22 cellular contexts compared by ENCODE assay signal in the genomic region with DNA sequence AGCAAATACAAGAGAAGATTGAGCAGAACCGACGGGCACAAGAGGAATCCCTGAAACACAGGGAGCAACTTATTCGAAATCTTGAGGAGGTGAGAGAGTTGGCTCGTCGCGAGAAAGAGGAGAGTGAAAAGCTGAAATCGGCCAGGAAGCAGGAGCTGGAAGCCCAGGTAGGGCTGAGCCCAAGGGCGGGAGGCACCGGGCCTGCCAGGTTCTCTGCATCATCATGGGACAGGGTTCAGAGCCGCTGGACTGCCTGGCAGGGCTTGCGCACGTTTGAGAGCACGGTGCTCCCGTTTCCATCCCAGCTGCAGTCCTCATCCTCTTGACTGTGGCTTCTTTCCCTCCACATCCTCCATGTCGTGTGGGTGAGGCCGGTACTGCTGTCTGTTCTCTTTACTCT. TPM values are rescaled to one million over a fixed set of nuclear protein-coding genes. Genes with fewer than 3 reads are reported as not detected.
A peak's percentile ranks its signal among the peaks of the same experiment; 100 is the strongest.
DNase-seq lines count a peak whose midpoint lies in the region; ATAC-seq, FAIRE-seq and TF ChIP-seq lines count a peak whose summit lies in the region.
"Had no signal": no experiment of that assay in that cellular context is flagged by ENCODE, and none has a peak within 500 bp of the region (broad histone marks: within the 10 kb centered on the region; RNA-seq: fewer than 3 reads in every experiment).

No MANE protein-coding gene starts in this region.

- H3K79me2 ChIP-seq in HepG2 (ENCODE audit: insufficient read depth, low read length) (no peaks in the 10 kb centered on the region), smooth muscle cell (ENCODE audit: low read depth) (no peaks in the 10 kb centered on the region)

- peaks cover 32% of the 10 kb centered on the region for H3K36me3 Mint-ChIP-seq in memory B cell

- H3K9ac ChIP-seq in HepG2 (ENCODE audit: insufficient read depth, low read depth, low read length) (no peak overlapping the region), smooth muscle cell (ENCODE audit: low read depth) (no peak overlapping the region)
- H3K9ac ChIP-seq: BLaER1, GM23248 had no signal

- FAIRE-seq in HepG2 (lab: Jason Lieb, UNC), result no peak
- FAIRE-seq: A204.1, D721Med had no signal

- H3K9me3 Mint-ChIP-seq in memory B cell, result no peaks in the 10 kb centered on the region
- H3K9me3 Mint-ChIP-seq: CD4-positive, alpha-beta T cell had no signal

- H3K9me3 ChIP-seq in HepG2 (ENCODE audit: low read length) (no peaks in the 10 kb centered on the region), right lobe of liver (no peaks in the 10 kb centered on the region), suprapubic skin (no peaks in the 10 kb centered on the region), smooth muscle cell (replicated peaks; ENCODE audit: low read depth) (no peaks in the 10 kb centered on the region)
- H3K9me3 ChIP-seq: BLaER1, MG63 had no signal

- TF ChIP-seq EP300 in HepG2 (IDR thresholded peaks at IDR 0.05; ENCODE audit: low read depth in 2 of 2, low read length in 2 of 2), result no peak
- no peak for TF ChIP-seq EP300 in HepG2 (CRISPR knock-in tag; IDR thresholded peaks at IDR 0.05; ENCODE audit: borderline replicate concordance)
- TF ChIP-seq EP300 in suprapubic skin (IDR thresholded peaks at IDR 0.05), result no peak

- TF ChIP-seq CTCF in HepG2 (CRISPR knock-in tag; IDR thresholded peaks at IDR 0.05) (no peak), right lobe of liver (IDR thresholded peaks at IDR 0.05) (no peak), VCaP (conservative IDR thresholded peaks at IDR 0.05) (no peak), suprapubic skin (IDR thresholded peaks at IDR 0.05) (no peak), smooth muscle cell (IDR thresholded peaks at IDR 0.05; ENCODE audit: borderline replicate concordance, insufficient read depth, poor library complexity, severe bottlenecking) (no peak)

- ATAC-seq in HepG2, result no peak
- no peak for ATAC-seq in right lobe of liver
- ATAC-seq in memory B cell (ENCODE audit: low read depth), result no peak
- ATAC-seq: PC-3 had no signal

- TF ChIP-seq RAD21 in HepG2 (CRISPR knock-in tag; IDR thresholded peaks at IDR 0.05), result no peak

- H3K27ac Mint-ChIP-seq in memory B cell, result peak overlapping the region; percentile 25
- H3K27ac Mint-ChIP-seq: CD4-positive, alpha-beta T cell had no signal

- H3K4me1 Mint-ChIP-seq in memory B cell, result no peaks in the 10 kb centered on the region

- CTCF ChIA-PET in HepG2 (lab: Yijun Ruan, JAX; ENCODE audit: low intra/inter-chr PET ratio, low total read pairs), result no interaction called here

- no peaks in the 10 kb centered on the region for H3K27me3 Mint-ChIP-seq in memory B cell
- H3K27me3 Mint-ChIP-seq: CD4-positive, alpha-beta T cell had no signal

- no peaks in the 10 kb centered on the region for H4K20me1 ChIP-seq in HepG2 (ENCODE audit: insufficient read depth, low read length)
- H4K20me1 ChIP-seq in smooth muscle cell (ENCODE audit: low read depth), result no peaks in the 10 kb centered on the region

- H3K27ac ChIP-seq in HepG2 (ENCODE audit: extremely low read length, insufficient read depth, low read length) (no peak overlapping the region), right lobe of liver (no peak overlapping the region), VCaP (peak overlapping the region; percentile 49), suprapubic skin (peak overlapping the region; percentile 68), smooth muscle cell (ENCODE audit: low read depth) (no peak overlapping the region)
- H3K27ac ChIP-seq: BLaER1, GM23248 had no signal

- POLR2A ChIA-PET in HepG2 (lab: Yijun Ruan, JAX), result no interaction called here

- TF ChIP-seq POLR2A in HepG2 (IDR thresholded peaks at IDR 0.05; ENCODE audit: insufficient read depth in 1 of 2, low read depth in 2 of 2, low read length in 2 of 2), result no peak
- TF ChIP-seq POLR2A in right lobe of liver (IDR thresholded peaks at IDR 0.05), result no peak
- TF ChIP-seq POLR2A in suprapubic skin (IDR thresholded peaks at IDR 0.05), result no peak

- H3F3A ChIP-seq in smooth muscle cell (ENCODE audit: low read depth), result no peaks in the 10 kb centered on the region

- H3K36me3 ChIP-seq in HepG2 (replicated peaks in 1 of 2; ENCODE audit: control insufficient read depth in 1 of 2, insufficient read depth in 2 of 2, low read length in 2 of 2) (peaks cover 22 to 62% of the 10 kb centered on the region in 2 experiments), right lobe of liver (peaks cover 0 to 43% (median 12%) of the 10 kb centered on the region in 4 donors), suprapubic skin (peaks cover 97% of the 10 kb centered on the region), smooth muscle cell (ENCODE audit: low read depth) (peaks cover 4% of the 10 kb centered on the region)

- intact Hi-C loops in HepG2 (cut with micrococcal nuclease; ENCODE audit: unreplicated experiment), result no loop called here
- intact Hi-C loops in right lobe of liver (cut with DNase I), result no loop called here

- H2AFZ ChIP-seq in HepG2 (ENCODE audit: low read length) (no peak overlapping the region), smooth muscle cell (ENCODE audit: low read depth) (no peak overlapping the region)
- H2AFZ ChIP-seq: GM23248 had no signal

- H3K4me1 ChIP-seq in HepG2 (ENCODE audit: insufficient read depth, low read length) (peaks cover 8% of the 10 kb centered on the region), right lobe of liver (peaks cover 0 to 11% (median 3%) of the 10 kb centered on the region in 4 donors), suprapubic skin (peaks cover 13% of the 10 kb centered on the region), smooth muscle cell (ENCODE audit: low read depth) (no peaks in the 10 kb centered on the region)
- H3K4me1 ChIP-seq: BLaER1 had no signal

- 93% methylated on average over 13 of the region's 16 CpGs for WGBS in HepG2 (ENCODE audit: low lambda C conversion rate)
- WGBS in right lobe of liver (ENCODE audit: insufficient coverage, low coverage, low lambda C conversion rate, missing lambda C conversion rate), result 86% methylated on average over 9 of the region's 16 CpGs
- WGBS in suprapubic skin, result 53% methylated on average over 14 of the region's 16 CpGs
- 95% methylated on average over 16 of the region's 16 CpGs for WGBS in smooth muscle cell (ENCODE audit: low lambda C conversion rate)

- in situ Hi-C loops in HepG2 (cut with HindIII; ENCODE audit: extremely low pct_ligation_motif_present, low pct_unique_long_range_greater_than_20kb), result no loop called here

- no peak overlapping the region for H3K4me3 Mint-ChIP-seq in memory B cell
- H3K4me3 Mint-ChIP-seq: CD4-positive, alpha-beta T cell had no signal

- H3K27me3 ChIP-seq in HepG2 (ENCODE audit: control insufficient read depth in 1 of 2, insufficient read depth in 2 of 2, low read length in 2 of 2) (no peaks in the 10 kb centered on the region), right lobe of liver (no peaks in the 10 kb centered on the region), suprapubic skin (no peaks in the 10 kb centered on the region), smooth muscle cell (ENCODE audit: low read depth) (no peaks in the 10 kb centered on the region)
- H3K27me3 ChIP-seq: BLaER1, MG63 had no signal

- no peak overlapping the region for H3K4me2 ChIP-seq in HepG2 (ENCODE audit: low read depth, low read length)
- no peak overlapping the region for H3K4me2 ChIP-seq in smooth muscle cell
- H3K4me2 ChIP-seq: BLaER1 had no signal

- DNase-seq in HepG2 (ENCODE audit: low spot score) (no peak), right lobe of liver (no peak), memory B cell (ENCODE audit: low spot score in 2 of 2) (no peak), suprapubic skin (ENCODE audit: low spot score in 2 of 2) (no peak), NCI-H2081 treated with DMSO at 0.1 percent for 48 hours (lab: John Stamatoyannopoulos, UW) (no peak), smooth muscle cell (lab: John Stamatoyannopoulos, UW; ENCODE audit: unreplicated experiment) (no peak)
- DNase-seq: CD4-positive, alpha-beta T cell; GM23248; H7; KBM-7; MG63; NCI-H1105 treated with DMSO at 0.1 percent for 48 hours; NCI-H146; NCI-H1930; NCI-H446; NCI-H524 treated with DMSO at 0.1 percent for 48 hours; NCI-H774; PC-3 had no signal

- H3K4me3 ChIP-seq in HepG2 (replicated peaks in 1 of 3; ENCODE audit: insufficient read depth in 1 of 3, low read depth in 2 of 3, low read length in 3 of 3) (no peak overlapping the region), right lobe of liver (no peak overlapping the region), suprapubic skin (no peak overlapping the region), smooth muscle cell (no peak overlapping the region)
- H3K4me3 ChIP-seq: BLaER1, GM23248, MG63 had no signal

- no TSS peak for BruUV-seq in HepG2 (replicated peaks; lab: Mats Ljungman, UMichigan)

RNA-seq across cellular contexts. Expression of gene TCHP, which starts 14.4 kb away (rescaled TPM):
- total RNA-seq in HepG2 (2016; rRNA removed; fragmentation: Illumina TruSeq; extraction: Trizol) (10.4 and 12.2 TPM in 2 replicates), right lobe of liver (1 to 10 TPM; 4.9 to 8.8 (median 6.8) TPM), suprapubic skin (10 to 100 TPM; 22.6 to 96.4 (median 36.6) TPM), smooth muscle cell (4.2 and 6.6 TPM in 2 replicates)
- total RNA-seq in HepG2 (2016; cell fraction: cytosol; rRNA removed; fragmentation: Illumina TruSeq; extraction: Trizol; ENCODE audit: low read depth), result 2.5 and 2.6 TPM in 2 replicates
- total RNA-seq in HepG2 (2016; cell fraction: insoluble cytoplasmic fraction; rRNA removed; fragmentation: Illumina TruSeq; extraction: Trizol), result 8.5 and 11.7 TPM in 2 replicates
- total RNA-seq in HepG2 (2016; cell fraction: membrane; rRNA removed; fragmentation: Illumina TruSeq; extraction: Trizol), result 5.2 and 5.6 TPM in 2 replicates
- total RNA-seq in HepG2 (2016; cell fraction: nucleus; rRNA removed; fragmentation: Illumina TruSeq; extraction: Trizol), result 12.5 and 13.8 TPM in 2 replicates
- polyA plus RNA-seq in HepG2 (2011; rRNA removed) (6.3 and 6.7 TPM in 2 replicates), smooth muscle cell (7.7 and 7.8 TPM in 2 replicates)
- 4.3 and 5.7 TPM in 2 replicates for polyA plus RNA-seq in HepG2 (2011; cell fraction: cytosol; rRNA removed)
- polyA plus RNA-seq in HepG2 (2011; cell fraction: nucleus; rRNA removed), result 32.3 and 36.3 TPM in 2 replicates
- polyA plus RNA-seq in HepG2 (2012), result 7.6 and 9.7 TPM in 2 replicates
- polyA plus RNA-seq in HepG2 (2016; cell fraction: cytosol; fragmentation: Illumina TruSeq; extraction: Trizol; ENCODE audit: low read depth), result 1.2 and 1.4 TPM in 2 replicates
- 11.8 and 12.5 TPM in 2 replicates for polyA plus RNA-seq in HepG2 (2016; cell fraction: insoluble cytoplasmic fraction; fragmentation: Illumina TruSeq; extraction: Trizol; ENCODE audit: low read depth)
- polyA plus RNA-seq in HepG2 (2016; cell fraction: membrane; fragmentation: Illumina TruSeq; extraction: Trizol; ENCODE audit: low read depth), result 3.1 and 3.4 TPM in 2 replicates
- polyA plus RNA-seq in HepG2 (2016; cell fraction: nucleus; fragmentation: Illumina TruSeq; extraction: Trizol; ENCODE audit: insufficient read depth, low read depth), result 29.5 and 29.6 TPM in 2 replicates
- 5.0 and 14.9 TPM in 2 replicates for polyA minus RNA-seq in HepG2 (2011; rRNA and poly(A)+ RNA removed; ENCODE audit: low replicate concordance)
- 1.4 and 1.7 TPM in 2 replicates for polyA minus RNA-seq in HepG2 (2011; cell fraction: cytosol; rRNA and poly(A)+ RNA removed)
- polyA minus RNA-seq in HepG2 (2011; cell fraction: nucleus; rRNA and poly(A)+ RNA removed), result 11.3 and 11.8 TPM in 2 replicates

RNA-seq across cellular contexts. Expression of gene GLTP, which starts 34.1 kb away (rescaled TPM):
- total RNA-seq in HepG2 (2016; rRNA removed; fragmentation: Illumina TruSeq; extraction: Trizol), result 12.9 and 13.0 TPM in 2 replicates
- 14.4 and 15.2 TPM in 2 replicates for total RNA-seq in HepG2 (2016; cell fraction: cytosol; rRNA removed; fragmentation: Illumina TruSeq; extraction: Trizol; ENCODE audit: low read depth)
- total RNA-seq in HepG2 (2016; cell fraction: insoluble cytoplasmic fraction; rRNA removed; fragmentation: Illumina TruSeq; extraction: Trizol), result 12.4 and 12.7 TPM in 2 replicates
- total RNA-seq in HepG2 (2016; cell fraction: membrane; rRNA removed; fragmentation: Illumina TruSeq; extraction: Trizol), result 34.8 and 35.0 TPM in 2 replicates
- total RNA-seq in HepG2 (2016; cell fraction: nucleus; rRNA removed; fragmentation: Illumina TruSeq; extraction: Trizol), result 4.4 and 5.2 TPM in 2 replicates
- polyA plus RNA-seq in HepG2 (2011; rRNA removed), result 10.7 and 11.5 TPM in 2 replicates
- 10.9 and 11.5 TPM in 2 replicates for polyA plus RNA-seq in HepG2 (2011; cell fraction: cytosol; rRNA removed)
- polyA plus RNA-seq in HepG2 (2011; cell fraction: nucleus; rRNA removed), result 3.4 and 4.3 TPM in 2 replicates
- polyA plus RNA-seq in HepG2 (2012), result 12.3 and 13.7 TPM in 2 replicates
- 20.7 and 21.8 TPM in 2 replicates for polyA plus RNA-seq in HepG2 (2016; cell fraction: cytosol; fragmentation: Illumina TruSeq; extraction: Trizol; ENCODE audit: low read depth)
- polyA plus RNA-seq in HepG2 (2016; cell fraction: insoluble cytoplasmic fraction; fragmentation: Illumina TruSeq; extraction: Trizol; ENCODE audit: low read depth), result 17.9 TPM in 2 replicates
- 36.8 and 38.1 TPM in 2 replicates for polyA plus RNA-seq in HepG2 (2016; cell fraction: membrane; fragmentation: Illumina TruSeq; extraction: Trizol; ENCODE audit: low read depth)
- polyA plus RNA-seq in HepG2 (2016; cell fraction: nucleus; fragmentation: Illumina TruSeq; extraction: Trizol; ENCODE audit: insufficient read depth, low read depth), result 10.2 and 10.4 TPM in 2 replicates
- 25.4 and 50.4 TPM in 2 replicates for polyA minus RNA-seq in HepG2 (2011; rRNA and poly(A)+ RNA removed; ENCODE audit: low replicate concordance)
- polyA minus RNA-seq in HepG2 (2011; cell fraction: cytosol; rRNA and poly(A)+ RNA removed), result 16.7 and 19.5 TPM in 2 replicates
- 2.4 and 3.9 TPM in 2 replicates for polyA minus RNA-seq in HepG2 (2011; cell fraction: nucleus; rRNA and poly(A)+ RNA removed)
- 10 to 100 TPM in 5 of 6 experiments, 1 to 10 TPM in 1; 9.8 to 20.8 (median 13.6) TPM for total RNA-seq in right lobe of liver
- total RNA-seq in suprapubic skin, result 100 to 1,000 TPM; 207 to 654 (median 526) TPM
- total RNA-seq in smooth muscle cell, result 46.9 and 63.5 TPM in 2 replicates
- 38.1 and 43.4 TPM in 2 replicates for polyA plus RNA-seq in smooth muscle cell

Comparison
In these comparisons a context has a peak if more than half of its experiments do, and no peak if none do; other contexts are left out.
1. H3K27ac ChIP-seq: peak in VCaP (single experiment) and suprapubic skin (single experiment); none in HepG2 (single experiment), right lobe of liver (0 of 3) and smooth muscle cell (single experiment).